In genomic region chr19:2488942-2489731, GRCh38 we compare ENCODE assay signal across 8 cellular contexts. TPM values are rescaled to one million over a fixed set of nuclear protein-coding genes. Genes with fewer than 3 reads are reported as not detected.
DNase-seq lines count a peak whose midpoint lies in the region; ATAC-seq and TF ChIP-seq lines count a peak whose summit lies in the region.

No MANE protein-coding gene starts in this region.

- peaks cover 35% of the 10 kb centered on the region for H3K27me3 ChIP-seq in WERI-Rb-1 (ENCODE audit: insufficient read depth, low read depth, severe bottlenecking)

- peak; percentile 30 for ATAC-seq in omental fat pad (ENCODE audit: low FRiP score)

- H3K36me3 ChIP-seq in WERI-Rb-1: no peaks in the 10 kb centered on the region

- H3K27ac ChIP-seq in WERI-Rb-1: no peak overlapping the region

- no peaks in the 10 kb centered on the region for H3K9me3 ChIP-seq in WERI-Rb-1 (ENCODE audit: severe bottlenecking)

- peak overlapping the region; percentile 14 for H3K4me3 ChIP-seq in WERI-Rb-1 (ENCODE audit: low read depth, low read length)

- in situ Hi-C loops in GM13977 (cut with MboI; ENCODE audit: low pct_unique_long_range_greater_than_20kb, low sequenced_read_pairs, unreplicated experiment): no loop called here

- DNase-seq in AG08395 (ENCODE audit: low spot score): peak; percentile 70
- DNase-seq in GM13977 (ENCODE audit: low spot score): peak; percentile 63
- DNase-seq in WERI-Rb-1: no peak
- DNase-seq in glomerular visceral epithelial cell (ENCODE audit: extremely low spot score): peak; percentile 66
- no peak for DNase-seq in omental fat pad (ENCODE audit: low spot score)
- no peak for DNase-seq in NCI-H774 (lab: John Stamatoyannopoulos, UW)
- no peak for DNase-seq in T1000 (lab: John Stamatoyannopoulos, UW)
- no peak for DNase-seq in occipital lobe (lab: John Stamatoyannopoulos, UW)

- TF ChIP-seq CTCF in GM13977 (IDR thresholded peaks at IDR 0.05; ENCODE audit: extremely low read depth, insufficient read depth, missing control alignments) (no peak), WERI-Rb-1 (IDR thresholded peaks at IDR 0.05; ENCODE audit: low read depth, low read length) (no peak), omental fat pad (IDR thresholded peaks at IDR 0.05) (no peak)

RNA-seq across cellular contexts. Expression of gene GADD45B, which starts 13.2 kb away (rescaled TPM):
- total RNA-seq in omental fat pad: 100 to 1,000 TPM; 120 to 726 (median 425) TPM
- 4.7 TPM for total RNA-seq in occipital lobe

RNA-seq across cellular contexts. Expression of gene LMNB2, which starts 32.4 kb away (rescaled TPM):
- total RNA-seq in omental fat pad: 10 to 100 TPM; 14.1 to 37.5 (median 23.0) TPM
- total RNA-seq in occipital lobe: 36.2 TPM

Comparison
In these comparisons a context has a peak if more than half of its experiments do, and no peak if none do; other contexts are left out.
1. DNase-seq: peak in AG08395 (single experiment), GM13977 (single experiment) and glomerular visceral epithelial cell (single experiment); none in WERI-Rb-1 (single experiment), omental fat pad (single experiment), NCI-H774 (single experiment), T1000 (single experiment) and occipital lobe (single experiment).
2. RNA of gene GADD45B, which starts 13.2 kb away (total RNA-seq): 120 to 726 TPM in omental fat pad; 4.7 TPM in occipital lobe (single experiment); every median in the first group is over 10 times any median in the second.